9 cellular contexts compared by ENCODE assay signal in the genomic region with DNA sequence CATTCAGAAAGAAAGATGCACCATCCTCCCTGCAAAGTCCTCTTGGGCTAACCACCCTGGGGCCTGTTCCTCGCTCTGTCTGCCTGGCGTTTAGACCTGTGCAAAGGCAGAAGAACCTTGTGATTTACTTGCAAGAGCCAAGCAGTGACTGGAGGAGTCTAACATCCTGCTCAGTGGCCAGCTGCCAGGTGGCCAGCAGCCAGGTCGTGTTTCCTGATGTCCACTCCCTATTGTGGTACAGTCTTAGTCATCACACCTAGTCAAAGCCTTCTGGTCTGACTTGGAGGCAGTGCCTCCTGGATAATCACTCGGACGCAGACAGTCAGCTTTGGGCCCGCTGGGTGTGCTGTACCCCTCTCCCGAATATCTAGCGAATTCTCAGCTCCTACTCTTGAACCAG.
DNase-seq lines count a peak whose midpoint lies in the region; ATAC-seq, FAIRE-seq and TF ChIP-seq lines count a peak whose summit lies in the region.
"Had no signal": no experiment of that assay in that cellular context is flagged by ENCODE, and none has a peak within 500 bp of the region (broad histone marks: within the 10 kb centered on the region; RNA-seq: fewer than 3 reads in every experiment).

No MANE protein-coding gene starts in this region.

- WGBS in K562 (ENCODE audit: insufficient coverage, low coverage, missing lambda C conversion rate): 2% methylated on average over 8 of the region's 8 CpGs

- DNase-seq in ACHN (peak; percentile 88), LHCN-M2 (ENCODE audit: low read depth) (peak; percentile 76), K562 (ENCODE audit: extremely low read depth in 1 of 4, low spot score in 3 of 4) (peak in 1 of 4 experiments; percentile 44), kidney tubule cell (ENCODE audit: low spot score) (peak; percentile 98), NCI-H82 (lab: John Stamatoyannopoulos, UW) (no peak), occipital lobe (lab: John Stamatoyannopoulos, UW) (no peak)
- DNase-seq in activated CD4-positive, CD25-positive, alpha-beta regulatory T cell treated with anti-CD3 and anti-CD28 coated beads, Interleukin-2, amount 50 U/mL, for 72 hours: no peak
- DNase-seq in activated CD8-positive, alpha-beta memory T cell treated with anti-CD3 and anti-CD28 coated beads, Interleukin-2, amount 50 U/mL, for 48 hours: no peak

- H3K27me3 ChIP-seq in K562 (ENCODE audit: control insufficient read depth in 2 of 2, insufficient read depth in 2 of 2, low read length in 2 of 2): peaks cover 29 to 47% of the 10 kb centered on the region in 2 experiments
- H3K27me3 ChIP-seq: BLaER1 had no signal

- no peak for TF ChIP-seq RAD21 in K562 (CRISPR knock-in tag; conservative IDR thresholded peaks at IDR 0.05 in 1 of 2, IDR thresholded peaks at IDR 0.05 in 1 of 2)

- no peak overlapping the region for H2AFZ ChIP-seq in K562 (ENCODE audit: low read depth, low read length)

- H3K36me3 ChIP-seq in K562 (ENCODE audit: control insufficient read depth, insufficient read depth, low read length): no peaks in the 10 kb centered on the region
- H3K36me3 ChIP-seq: BLaER1 had no signal

- no peaks in the 10 kb centered on the region for H3K9me3 ChIP-seq in K562 (replicated peaks; ENCODE audit: control insufficient read depth, insufficient read depth, low read depth, low read length)
- H3K9me3 ChIP-seq: BLaER1 had no signal

- 0 out of 2 replicates have a peak, but pooled peaks cover 3% of the 10 kb centered on the region for H4K20me1 ChIP-seq in K562 (replicated peaks; ENCODE audit: control insufficient read depth, insufficient read depth, low read length)
- H4K20me1 ChIP-seq: BLaER1 had no signal

- no peak overlapping the region for H3K9ac ChIP-seq in K562 (ENCODE audit: insufficient read depth in 1 of 2, low read depth in 2 of 2, low read length in 2 of 2)
- H3K9ac ChIP-seq: BLaER1 had no signal

- no peaks in the 10 kb centered on the region for H3K4me1 ChIP-seq in K562 (replicated peaks in 1 of 2; ENCODE audit: control insufficient read depth in 2 of 2, insufficient read depth in 2 of 2, low read length in 2 of 2)

- no peak overlapping the region for H3K27ac ChIP-seq in K562 (ENCODE audit: extremely low read depth, low read depth, low read length)
- H3K27ac ChIP-seq: BLaER1 had no signal

- no peak overlapping the region for H3K4me3 ChIP-seq in K562
- H3K4me3 ChIP-seq: BLaER1 had no signal

- H3K9me1 ChIP-seq in K562 (ENCODE audit: control insufficient read depth, insufficient read depth, low read length): no peaks in the 10 kb centered on the region

- H3K4me2 ChIP-seq in K562 (ENCODE audit: insufficient read depth, low read length): no peak overlapping the region
- H3K4me2 ChIP-seq: BLaER1 had no signal

- in situ Hi-C loops in ACHN (cut with HindIII; ENCODE audit: low pct_ligation_motif_present, low pct_unique_long_range_greater_than_20kb, low sequenced_read_pairs): no loop called here
- in situ Hi-C loops in K562 (cut with MboI): loop anchor here (10.0 to 25.0 kb wide), 2 partner anchors 596 to 1053 kb away; no protein-coding TSS in a partner anchor

- BruUV-seq in K562 (replicated peaks; lab: Mats Ljungman, UMichigan): no TSS peak

- intact Hi-C loops in K562 (cut with micrococcal nuclease): no loop called here

- CTCF ChIA-PET in K562 (lab: Yijun Ruan, JAX; ENCODE audit: low intra/inter-chr PET ratio): interaction anchor here (0.6 kb wide), 1 partner anchor 98 kb away, joined by 3 read pairs; no protein-coding TSS in a partner anchor

- no peak for TF ChIP-seq CTCF in K562 (IDR thresholded peaks at IDR 0.05 in 2 of 3, conservative IDR thresholded peaks at IDR 0.05 in 1 of 3; ENCODE audit: insufficient read depth in 2 of 3, low read depth in 1 of 3, low read length in 3 of 3)

- peak; percentile 43 for ATAC-seq in K562

- POLR2A ChIA-PET in K562 (lab: Yijun Ruan, JAX): interaction anchor here (0.5 to 1.0 kb wide), 2 partner anchors 12 to 1079 kb away, joined by 3 read pairs; no protein-coding TSS in a partner anchor

- TF ChIP-seq EP300 in K562 (IDR thresholded peaks at IDR 0.05; ENCODE audit: low read length): no peak

- TF ChIP-seq POLR2A in K562 (conservative IDR thresholded peaks at IDR 0.05): no peak

- H3K79me2 ChIP-seq in K562 (ENCODE audit: control insufficient read depth, insufficient read depth, low read length): no peaks in the 10 kb centered on the region

- FAIRE-seq in K562 (lab: Jason Lieb, UNC): peak; percentile 65

TF ChIP-seq in K562, 482 proteins besides CTCF, POLR2A, EP300 and RAD21 (continues in another document):
- TF ChIP-seq NELFE (IDR thresholded peaks at IDR 0.05; ENCODE audit: insufficient read depth, insufficient read length): no peak
- TF ChIP-seq, protein P1, sequence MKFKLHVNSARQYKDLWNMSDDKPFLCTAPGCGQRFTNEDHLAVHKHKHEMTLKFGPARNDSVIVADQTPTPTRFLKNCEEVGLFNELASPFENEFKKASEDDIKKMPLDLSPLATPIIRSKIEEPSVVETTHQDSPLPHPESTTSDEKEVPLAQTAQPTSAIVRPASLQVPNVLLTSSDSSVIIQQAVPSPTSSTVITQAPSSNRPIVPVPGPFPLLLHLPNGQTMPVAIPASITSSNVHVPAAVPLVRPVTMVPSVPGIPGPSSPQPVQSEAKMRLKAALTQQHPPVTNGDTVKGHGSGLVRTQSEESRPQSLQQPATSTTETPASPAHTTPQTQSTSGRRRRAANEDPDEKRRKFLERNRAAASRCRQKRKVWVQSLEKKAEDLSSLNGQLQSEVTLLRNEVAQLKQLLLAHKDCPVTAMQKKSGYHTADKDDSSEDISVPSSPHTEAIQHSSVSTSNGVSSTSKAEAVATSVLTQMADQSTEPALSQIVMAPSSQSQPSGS (CRISPR knock-in tag; IDR thresholded peaks at IDR 0.05): no peak
- TF ChIP-seq KLF16 (IDR thresholded peaks at IDR 0.05): no peak
- no peak for TF ChIP-seq ZNF589 (CRISPR knock-in tag; IDR thresholded peaks at IDR 0.05; ENCODE audit: low read depth)
- TF ChIP-seq MXI1 (IDR thresholded peaks at IDR 0.05; ENCODE audit: low read depth, low read length): no peak
- TF ChIP-seq MTF1 (CRISPR knock-in tag; IDR thresholded peaks at IDR 0.05; ENCODE audit: borderline replicate concordance): no peak
- TF ChIP-seq HDGF (IDR thresholded peaks at IDR 0.05): no peak
- TF ChIP-seq, protein P2, sequence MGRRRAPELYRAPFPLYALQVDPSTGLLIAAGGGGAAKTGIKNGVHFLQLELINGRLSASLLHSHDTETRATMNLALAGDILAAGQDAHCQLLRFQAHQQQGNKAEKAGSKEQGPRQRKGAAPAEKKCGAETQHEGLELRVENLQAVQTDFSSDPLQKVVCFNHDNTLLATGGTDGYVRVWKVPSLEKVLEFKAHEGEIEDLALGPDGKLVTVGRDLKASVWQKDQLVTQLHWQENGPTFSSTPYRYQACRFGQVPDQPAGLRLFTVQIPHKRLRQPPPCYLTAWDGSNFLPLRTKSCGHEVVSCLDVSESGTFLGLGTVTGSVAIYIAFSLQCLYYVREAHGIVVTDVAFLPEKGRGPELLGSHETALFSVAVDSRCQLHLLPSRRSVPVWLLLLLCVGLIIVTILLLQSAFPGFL (CRISPR knock-in tag; IDR thresholded peaks at IDR 0.05): no peak
- TF ChIP-seq PTTG1 (tag; IDR thresholded peaks at IDR 0.05; ENCODE audit: low read depth): no peak
- no peak for TF ChIP-seq XRCC4 (IDR thresholded peaks at IDR 0.05; ENCODE audit: extremely low read depth, insufficient read depth, insufficient read length)
- TF ChIP-seq ILK (tag; IDR thresholded peaks at IDR 0.05; ENCODE audit: borderline replicate concordance, low read depth): no peak
- no peak for TF ChIP-seq GATAD2B (IDR thresholded peaks at IDR 0.05; ENCODE audit: borderline replicate concordance)
- TF ChIP-seq, protein P3, sequence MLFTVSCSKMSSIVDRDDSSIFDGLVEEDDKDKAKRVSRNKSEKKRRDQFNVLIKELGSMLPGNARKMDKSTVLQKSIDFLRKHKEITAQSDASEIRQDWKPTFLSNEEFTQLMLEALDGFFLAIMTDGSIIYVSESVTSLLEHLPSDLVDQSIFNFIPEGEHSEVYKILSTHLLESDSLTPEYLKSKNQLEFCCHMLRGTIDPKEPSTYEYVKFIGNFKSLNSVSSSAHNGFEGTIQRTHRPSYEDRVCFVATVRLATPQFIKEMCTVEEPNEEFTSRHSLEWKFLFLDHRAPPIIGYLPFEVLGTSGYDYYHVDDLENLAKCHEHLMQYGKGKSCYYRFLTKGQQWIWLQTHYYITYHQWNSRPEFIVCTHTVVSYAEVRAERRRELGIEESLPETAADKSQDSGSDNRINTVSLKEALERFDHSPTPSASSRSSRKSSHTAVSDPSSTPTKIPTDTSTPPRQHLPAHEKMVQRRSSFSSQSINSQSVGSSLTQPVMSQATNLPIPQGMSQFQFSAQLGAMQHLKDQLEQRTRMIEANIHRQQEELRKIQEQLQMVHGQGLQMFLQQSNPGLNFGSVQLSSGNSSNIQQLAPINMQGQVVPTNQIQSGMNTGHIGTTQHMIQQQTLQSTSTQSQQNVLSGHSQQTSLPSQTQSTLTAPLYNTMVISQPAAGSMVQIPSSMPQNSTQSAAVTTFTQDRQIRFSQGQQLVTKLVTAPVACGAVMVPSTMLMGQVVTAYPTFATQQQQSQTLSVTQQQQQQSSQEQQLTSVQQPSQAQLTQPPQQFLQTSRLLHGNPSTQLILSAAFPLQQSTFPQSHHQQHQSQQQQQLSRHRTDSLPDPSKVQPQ (CRISPR knock-in tag; IDR thresholded peaks at IDR 0.05; ENCODE audit: borderline replicate concordance): no peak
- TF ChIP-seq JUND (IDR thresholded peaks at IDR 0.05; ENCODE audit: borderline replicate concordance, low read depth, low read length): peak; percentile 64; the same call in 1 of the 2 replicates
- peak; percentile 48; the same call in 1 of the 3 replicates for TF ChIP-seq JUND (tag; IDR thresholded peaks at IDR 0.05; ENCODE audit: borderline replicate concordance, low read depth, low read length)
- no peak for TF ChIP-seq EHMT2 (IDR thresholded peaks at IDR 0.05)
- TF ChIP-seq NFRKB (IDR thresholded peaks at IDR 0.05; ENCODE audit: low read depth): no peak
- TF ChIP-seq ZNF431 (CRISPR knock-in tag; IDR thresholded peaks at IDR 0.05): no peak
- TF ChIP-seq, protein P4, sequence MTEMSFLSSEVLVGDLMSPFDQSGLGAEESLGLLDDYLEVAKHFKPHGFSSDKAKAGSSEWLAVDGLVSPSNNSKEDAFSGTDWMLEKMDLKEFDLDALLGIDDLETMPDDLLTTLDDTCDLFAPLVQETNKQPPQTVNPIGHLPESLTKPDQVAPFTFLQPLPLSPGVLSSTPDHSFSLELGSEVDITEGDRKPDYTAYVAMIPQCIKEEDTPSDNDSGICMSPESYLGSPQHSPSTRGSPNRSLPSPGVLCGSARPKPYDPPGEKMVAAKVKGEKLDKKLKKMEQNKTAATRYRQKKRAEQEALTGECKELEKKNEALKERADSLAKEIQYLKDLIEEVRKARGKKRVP (CRISPR knock-in tag; IDR thresholded peaks at IDR 0.05): no peak
- no peak for TF ChIP-seq ZNF644 (tag; IDR thresholded peaks at IDR 0.05; ENCODE audit: low read depth)
- TF ChIP-seq STAT5B (CRISPR knock-in tag; IDR thresholded peaks at IDR 0.05): no peak
- no peak for TF ChIP-seq KAT2B (IDR thresholded peaks at IDR 0.05; ENCODE audit: low read depth, low read length)
- no peak for TF ChIP-seq KLF6 (CRISPR knock-in tag; IDR thresholded peaks at IDR 0.05; ENCODE audit: borderline replicate concordance)

Comparison
In these comparisons a context has a peak if more than half of its experiments do, and no peak if none do; other contexts are left out.
1. DNase-seq: peak in ACHN (single experiment), LHCN-M2 (single experiment) and kidney tubule cell (single experiment); none in activated CD4-positive, CD25-positive, alpha-beta regulatory T cell treated with anti-CD3 and anti-CD28 coated beads, Interleukin-2, amount 50 U/mL, for 72 hours (single experiment), NCI-H82 (single experiment), occipital lobe (single experiment) and activated CD8-positive, alpha-beta memory T cell treated with anti-CD3 and anti-CD28 coated beads, Interleukin-2, amount 50 U/mL, for 48 hours (single experiment).